8 cellular contexts compared by ENCODE assay signal in genomic region chr17:18039535-18040286, GRCh38. TPM values are rescaled to one million over a fixed set of nuclear protein-coding genes. Genes with fewer than 3 reads are reported as not detected.
DNase-seq lines count a peak whose midpoint lies in the region; ATAC-seq and TF ChIP-seq lines count a peak whose summit lies in the region.

No MANE protein-coding gene starts in this region.

- H3K4me1 Mint-ChIP-seq in T-helper 2 cell treated with Interferon-gamma antibody and Interleukin-4, amounts not matched to agents 5 μg/mL and 100 μg/mL, for 36 hours (ENCODE audit: low read depth) = peaks cover 33% of the 10 kb centered on the region
- peaks cover 47% of the 10 kb centered on the region for H3K4me1 Mint-ChIP-seq in nephron

- DNase-seq in T-helper 2 cell treated with Interferon-gamma antibody and Interleukin-4, amounts not matched to agents 5 μg/mL and 100 μg/mL, for 36 hours (ENCODE audit: low spot score) = peak; percentile 9
- DNase-seq in GF-D8 (lab: John Stamatoyannopoulos, UW) = no peak
- DNase-seq in NCI-H82 treated with DMSO at 0.1 percent for 48 hours (lab: John Stamatoyannopoulos, UW; ENCODE audit: unreplicated experiment) = no peak

- H3K27ac ChIP-seq in C4-2B = peak overlapping the region; percentile 75

- ATAC-seq in GM18909 (IDR thresholded peaks at IDR 0.05; ENCODE audit: poor library complexity, unreplicated experiment) = peak; percentile 6
- peak; percentile 1 for ATAC-seq in HG03108 (IDR thresholded peaks at IDR 0.05; ENCODE audit: unreplicated experiment)
- ATAC-seq in esophagus mucosa = peak; percentile 20

- peaks cover 6% of the 10 kb centered on the region for H3K36me3 Mint-ChIP-seq in T-helper 2 cell treated with Interferon-gamma antibody and Interleukin-4, amounts not matched to agents 5 μg/mL and 100 μg/mL, for 36 hours (ENCODE audit: low read depth)
- peaks cover 3% of the 10 kb centered on the region for H3K36me3 Mint-ChIP-seq in nephron (ENCODE audit: low read depth)

- peak overlapping the region; percentile 97 for H3K27ac Mint-ChIP-seq in T-helper 2 cell treated with Interferon-gamma antibody and Interleukin-4, amounts not matched to agents 5 μg/mL and 100 μg/mL, for 36 hours
- peak overlapping the region; percentile 80 to 96 (median 94) for H3K27ac Mint-ChIP-seq in nephron

- TF ChIP-seq CTCF in C4-2B (conservative IDR thresholded peaks at IDR 0.05) = no peak
- TF ChIP-seq CTCF in nephron (IDR thresholded peaks at IDR 0.05; ENCODE audit: unreplicated experiment in 3 of 3) = no peak

- H3K4me3 Mint-ChIP-seq in T-helper 2 cell treated with Interferon-gamma antibody and Interleukin-4, amounts not matched to agents 5 μg/mL and 100 μg/mL, for 36 hours = peak overlapping the region; percentile 98
- H3K4me3 Mint-ChIP-seq in nephron = peak overlapping the region; percentile 95 to 99 (median 98)

- H3K9me3 Mint-ChIP-seq in T-helper 2 cell treated with Interferon-gamma antibody and Interleukin-4, amounts not matched to agents 5 μg/mL and 100 μg/mL, for 36 hours = no peaks in the 10 kb centered on the region
- no peaks in the 10 kb centered on the region for H3K9me3 Mint-ChIP-seq in nephron

- H3K27me3 Mint-ChIP-seq in T-helper 2 cell treated with Interferon-gamma antibody and Interleukin-4, amounts not matched to agents 5 μg/mL and 100 μg/mL, for 36 hours (ENCODE audit: low read depth) = no peaks in the 10 kb centered on the region
- H3K27me3 Mint-ChIP-seq in nephron (ENCODE audit: low read depth) = peaks cover 3% of the 10 kb centered on the region

RNA-seq across cellular contexts. Expression of gene GID4, which starts 0.5 kb away (rescaled TPM):
- total RNA-seq in esophagus mucosa = 8.4 TPM

RNA-seq across cellular contexts. Expression of gene ATPAF2, which starts 0.7 kb away (rescaled TPM):
- total RNA-seq in esophagus mucosa = 24.2 TPM

RNA-seq across cellular contexts. Expression of gene DRG2, which starts 48.0 kb away (rescaled TPM):
- total RNA-seq in esophagus mucosa = 29.4 TPM
